21 cellular contexts compared by ENCODE assay signal in the genomic region with DNA sequence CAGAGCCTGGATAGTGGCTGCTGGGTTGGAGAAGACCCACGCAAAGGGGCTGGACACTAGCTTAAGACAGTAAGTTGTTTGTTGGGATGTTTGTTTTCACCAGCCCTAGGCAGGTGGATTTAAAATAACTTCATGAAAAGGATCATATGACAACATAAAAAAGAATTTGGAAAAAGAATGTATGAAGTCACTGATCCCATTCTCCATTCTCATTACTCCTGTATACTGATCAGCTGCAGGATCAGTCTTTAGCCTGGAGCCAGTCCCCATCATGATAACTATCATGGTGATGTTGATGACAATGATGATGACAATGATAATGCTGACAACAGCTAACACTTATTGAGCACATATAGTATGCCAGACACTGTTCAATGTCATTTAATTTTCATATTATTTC.
"Had no signal": no experiment of that assay in that cellular context is flagged by ENCODE, and none has a peak within 500 bp of the region (broad histone marks: within the 10 kb centered on the region; RNA-seq: fewer than 3 reads in every experiment).

No MANE protein-coding gene starts in this region.

- H3K27me3 ChIP-seq: MG63, SJCRH30 had no signal

- H3K27ac ChIP-seq: RWPE1, SJCRH30 had no signal

- ATAC-seq: Right ventricle myocardium inferior, SK-N-SH treated with all-trans-retinoic acid at 6 μM for 48 hours had no signal

- H3K36me3 ChIP-seq: MG63, SJCRH30 had no signal

- H3K9me3 ChIP-seq: MG63, SJCRH30 had no signal

- DNase-seq: KBM-7, MG63, NCI-H1092, NCI-H1105 treated with DMSO at 0.1 percent for 48 hours, NCI-H1417 treated with DMSO at 0.1 percent for 48 hours, NCI-H146, NCI-H1694 treated with DMSO at 0.1 percent for 48 hours, NCI-H1930, NCI-H2081, NCI-H2107, NCI-H226, NCI-H446, NCI-H510A, NCI-H524 treated with DMSO at 0.1 percent for 48 hours, NCI-H69, NCI-H774, SHP77 treated with DMSO at 0.1 percent for 48 hours, SJCRH30 had no signal

- H3K4me3 ChIP-seq: MG63, SJCRH30 had no signal
